Comparison of ENCODE assay signal across 8 cellular contexts in genomic region chr7:122885583-122886356, GRCh38. TPM values are rescaled to one million over a fixed set of nuclear protein-coding genes. Genes with fewer than 3 reads are reported as not detected.
DNase-seq lines count a peak whose midpoint lies in the region; ATAC-seq and TF ChIP-seq lines count a peak whose summit lies in the region.

No MANE protein-coding gene starts in this region.

- no CpG with 5 or more reads among the region's 70 CpGs for WGBS in mesendoderm (ENCODE audit: extremely low coverage, insufficient coverage, low lambda C conversion rate)
- under 1% methylated on average over 70 of the region's 70 CpGs for WGBS in urinary bladder

- H3K36me3 ChIP-seq in mesendoderm (ENCODE audit: control insufficient read depth, insufficient read depth, low read length) (no peaks in the 10 kb centered on the region), urinary bladder (ENCODE audit: insufficient read depth) (no peaks in the 10 kb centered on the region)

- H3K27ac Mint-ChIP-seq in endothelial cell (ENCODE audit: unreplicated experiment): peak overlapping the region; percentile 81

- no peak overlapping the region for H4K5ac ChIP-seq in mesendoderm (ENCODE audit: low read length)

- no peak overlapping the region for H2BK5ac ChIP-seq in mesendoderm (ENCODE audit: low read length)

- H2BK15ac ChIP-seq in mesendoderm (replicated peaks; ENCODE audit: low read depth): no peak overlapping the region

- no peak overlapping the region for H4K8ac ChIP-seq in mesendoderm (ENCODE audit: low read depth, low read length)

- H3K56ac ChIP-seq in mesendoderm (ENCODE audit: low read length): peak overlapping the region; percentile 91

- H3K27ac ChIP-seq in RWPE1: peak overlapping the region; percentile 19; the same call in 1 of the 2 replicates
- no peak overlapping the region for H3K27ac ChIP-seq in mesendoderm (ENCODE audit: low read depth, low read length)
- peak overlapping the region; percentile 70 for H3K27ac ChIP-seq in urinary bladder (ENCODE audit: low read depth)

- no peak overlapping the region for H2BK120ac ChIP-seq in mesendoderm (ENCODE audit: low read depth, low read length)

- TF ChIP-seq CTCF in RWPE1 (conservative IDR thresholded peaks at IDR 0.05; ENCODE audit: low read depth) (no peak), endothelial cell (IDR thresholded peaks at IDR 0.05; ENCODE audit: unreplicated experiment) (no peak)

- peaks cover 4% of the 10 kb centered on the region for H3K27me3 Mint-ChIP-seq in endothelial cell (ENCODE audit: unreplicated experiment)

- no peak overlapping the region for H2AK5ac ChIP-seq in mesendoderm (ENCODE audit: low read length)

- H3K27me3 ChIP-seq in mesendoderm (ENCODE audit: insufficient read depth, low read length, poor library complexity): peaks cover 3% of the 10 kb centered on the region

- H3K23ac ChIP-seq in mesendoderm (ENCODE audit: low read length): peak overlapping the region; percentile 91

- peak overlapping the region; percentile 56 for H3K4ac ChIP-seq in mesendoderm (ENCODE audit: low read depth, low read length)

- peak; percentile 43 for ATAC-seq in GM19035 (IDR thresholded peaks at IDR 0.05; ENCODE audit: unreplicated experiment)
- ATAC-seq in HG03108 (IDR thresholded peaks at IDR 0.05; ENCODE audit: unreplicated experiment): peak; percentile 28

- H3K18ac ChIP-seq in mesendoderm (ENCODE audit: low read length): peak overlapping the region; percentile 88

- CTCF ChIA-PET in RWPE1 (lab: Yijun Ruan, JAX): interaction anchor here (0.6 kb wide), 2 partner anchors 16 to 452 kb away, joined by 3 to 4 read pairs; no protein-coding TSS in a partner anchor

- H3K4me1 Mint-ChIP-seq in endothelial cell (ENCODE audit: unreplicated experiment): peaks cover 16% of the 10 kb centered on the region

- POLR2A ChIA-PET in RWPE1 (lab: Yijun Ruan, JAX; ENCODE audit: low non-redundant PET): no interaction called here

- peak; percentile 73 for DNase-seq in COLO668 (lab: John Stamatoyannopoulos, UW; ENCODE audit: unreplicated experiment)
- peak; percentile 16 for DNase-seq in RWPE1 (ENCODE audit: low spot score)
- peak; percentile 52 for DNase-seq in endothelial cell (ENCODE audit: low spot score)
- DNase-seq in mesendoderm: peak; percentile 76
- DNase-seq in mesenteric fat pad (ENCODE audit: low spot score): no peak

- H3K4me3 Mint-ChIP-seq in endothelial cell (ENCODE audit: unreplicated experiment): peak overlapping the region; percentile 96

- no peaks in the 10 kb centered on the region for H3K4me1 ChIP-seq in mesendoderm (ENCODE audit: control insufficient read depth, low read depth, low read length)
- H3K4me1 ChIP-seq in urinary bladder (ENCODE audit: insufficient read depth): no peaks in the 10 kb centered on the region

- no peaks in the 10 kb centered on the region for H3K79me1 ChIP-seq in mesendoderm (ENCODE audit: low read length)

- peak overlapping the region; percentile 72 for H3K9ac ChIP-seq in mesendoderm (ENCODE audit: low read length)

- H3K4me3 ChIP-seq in mesendoderm (ENCODE audit: low read length): peak overlapping the region; percentile 70
- peak overlapping the region; percentile 69 for H3K4me3 ChIP-seq in urinary bladder (ENCODE audit: low read depth, low read length)

- peak overlapping the region; percentile 87 for H3K4me2 ChIP-seq in mesendoderm (ENCODE audit: low read length)

- no peaks in the 10 kb centered on the region for H3K36me3 Mint-ChIP-seq in endothelial cell (ENCODE audit: low read depth, unreplicated experiment)

- H3K9me3 Mint-ChIP-seq in endothelial cell (ENCODE audit: unreplicated experiment): no peaks in the 10 kb centered on the region

- H3K79me2 ChIP-seq in mesendoderm (ENCODE audit: control insufficient read depth, insufficient read depth, low read length): no peaks in the 10 kb centered on the region

RNA-seq across cellular contexts. Expression of gene CADPS2, which starts 0.5 kb away (rescaled TPM):
- total RNA-seq in endothelial cell (ENCODE audit: unreplicated experiment) (27.8 TPM), urinary bladder (36.0 TPM), mesenteric fat pad (9.7 TPM)
- polyA plus RNA-seq in mesendoderm (2013, experiment 1 of 2): 7.1 TPM
- polyA plus RNA-seq in mesendoderm (2013, experiment 2 of 2): 7.1 TPM
- 5.5 TPM for polyA plus RNA-seq in urinary bladder
